ENCODE assay signal across 1 cellular context in the genomic region with DNA sequence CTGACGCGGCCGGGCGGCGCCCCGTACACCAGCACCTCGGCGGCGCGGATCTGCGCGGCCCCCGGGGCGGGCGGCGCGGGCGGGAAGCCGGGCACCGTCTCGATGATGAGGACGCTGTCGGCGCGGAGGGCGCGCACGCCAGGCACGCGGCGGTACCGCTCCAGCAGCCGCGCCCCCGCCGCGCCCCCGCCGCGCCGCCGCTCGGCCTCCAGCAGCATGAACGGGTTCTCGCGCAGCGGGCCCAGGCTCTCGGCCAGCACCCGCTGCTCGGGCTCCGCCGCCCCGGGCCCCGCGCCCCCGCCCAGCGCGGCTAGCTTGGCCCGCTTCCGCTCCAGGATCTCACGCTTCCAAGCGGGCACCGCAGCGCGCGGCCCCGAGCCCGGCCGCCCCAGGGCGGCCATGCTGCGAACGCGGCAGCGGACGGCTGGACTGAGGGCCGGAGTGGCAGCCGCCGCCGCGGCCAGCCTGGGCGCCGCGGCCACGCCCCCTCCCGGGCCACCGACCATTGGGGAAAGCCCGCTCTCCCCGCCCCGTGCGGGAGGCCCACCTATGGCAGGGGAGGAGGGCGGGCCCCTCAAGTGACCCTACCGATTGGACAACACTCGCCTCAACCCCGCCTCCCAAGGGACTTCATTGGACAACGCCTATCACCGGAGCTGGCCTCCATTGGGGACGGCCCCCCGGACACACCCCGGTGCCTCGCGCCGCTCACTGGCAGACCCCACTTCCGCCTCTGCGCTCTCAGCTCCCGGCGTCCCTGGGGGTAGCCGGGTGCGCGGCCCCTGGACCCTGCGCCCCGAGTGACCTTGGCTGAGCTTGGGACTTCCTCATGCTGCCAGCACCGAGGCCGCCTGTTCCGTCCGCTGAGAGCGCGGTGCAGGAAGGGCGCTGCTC.
TF ChIP-seq lines count a peak whose summit lies in the region.

A gene with protein sequence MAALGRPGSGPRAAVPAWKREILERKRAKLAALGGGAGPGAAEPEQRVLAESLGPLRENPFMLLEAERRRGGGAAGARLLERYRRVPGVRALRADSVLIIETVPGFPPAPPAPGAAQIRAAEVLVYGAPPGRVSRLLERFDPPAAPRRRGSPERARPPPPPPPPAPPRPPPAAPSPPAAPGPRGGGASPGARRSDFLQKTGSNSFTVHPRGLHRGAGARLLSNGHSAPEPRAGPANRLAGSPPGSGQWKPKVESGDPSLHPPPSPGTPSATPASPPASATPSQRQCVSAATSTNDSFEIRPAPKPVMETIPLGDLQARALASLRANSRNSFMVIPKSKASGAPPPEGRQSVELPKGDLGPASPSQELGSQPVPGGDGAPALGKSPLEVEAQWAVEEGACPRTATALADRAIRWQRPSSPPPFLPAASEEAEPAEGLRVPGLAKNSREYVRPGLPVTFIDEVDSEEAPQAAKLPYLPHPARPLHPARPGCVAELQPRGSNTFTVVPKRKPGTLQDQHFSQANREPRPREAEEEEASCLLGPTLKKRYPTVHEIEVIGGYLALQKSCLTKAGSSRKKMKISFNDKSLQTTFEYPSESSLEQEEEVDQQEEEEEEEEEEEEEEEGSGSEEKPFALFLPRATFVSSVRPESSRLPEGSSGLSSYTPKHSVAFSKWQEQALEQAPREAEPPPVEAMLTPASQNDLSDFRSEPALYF (minus strand): TSS at position 431 of the 894 bp plus-strand sequence. CDS start 30 bp downstream, at position 401.

TF ChIP-seq in HepG2, 621 proteins besides CTCF, POLR2A, EP300 and RAD21 (continued from another document and continues in another):
- TF ChIP-seq, protein P1, sequence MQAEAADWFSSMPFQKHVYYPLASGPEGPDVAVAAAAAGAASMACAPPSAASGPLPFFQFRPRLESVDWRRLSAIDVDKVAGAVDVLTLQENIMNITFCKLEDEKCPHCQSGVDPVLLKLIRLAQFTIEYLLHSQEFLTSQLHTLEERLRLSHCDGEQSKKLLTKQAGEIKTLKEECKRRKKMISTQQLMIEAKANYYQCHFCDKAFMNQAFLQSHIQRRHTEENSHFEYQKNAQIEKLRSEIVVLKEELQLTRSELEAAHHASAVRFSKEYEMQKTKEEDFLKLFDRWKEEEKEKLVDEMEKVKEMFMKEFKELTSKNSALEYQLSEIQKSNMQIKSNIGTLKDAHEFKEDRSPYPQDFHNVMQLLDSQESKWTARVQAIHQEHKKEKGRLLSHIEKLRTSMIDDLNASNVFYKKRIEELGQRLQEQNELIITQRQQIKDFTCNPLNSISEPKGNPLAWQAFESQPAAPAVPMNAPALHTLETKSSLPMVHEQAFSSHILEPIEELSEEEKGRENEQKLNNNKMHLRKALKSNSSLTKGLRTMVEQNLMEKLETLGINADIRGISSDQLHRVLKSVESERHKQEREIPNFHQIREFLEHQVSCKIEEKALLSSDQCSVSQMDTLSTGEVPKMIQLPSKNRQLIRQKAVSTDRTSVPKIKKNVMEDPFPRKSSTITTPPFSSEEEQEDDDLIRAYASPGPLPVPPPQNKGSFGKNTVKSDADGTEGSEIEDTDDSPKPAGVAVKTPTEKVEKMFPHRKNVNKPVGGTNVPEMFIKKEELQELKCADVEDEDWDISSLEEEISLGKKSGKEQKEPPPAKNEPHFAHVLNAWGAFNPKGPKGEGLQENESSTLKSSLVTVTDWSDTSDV (CRISPR knock-in tag; IDR thresholded peaks at IDR 0.05), result 0 out of 2 replicates have a peak, but pooled peaks have one; percentile 28
- TF ChIP-seq PHF21A (CRISPR knock-in tag; IDR thresholded peaks at IDR 0.05) (peak; percentile 89), ZNF547 (CRISPR knock-in tag; IDR thresholded peaks at IDR 0.05) (peak; percentile 81), ZMAT3 (CRISPR knock-in tag; conservative IDR thresholded peaks at IDR 0.05) (peak; percentile 95), FOXC1 (CRISPR knock-in tag; IDR thresholded peaks at IDR 0.05; ENCODE audit: borderline replicate concordance) (peak; percentile 77; the same call in 1 of the 2 replicates), SMAD3 (CRISPR knock-in tag; IDR thresholded peaks at IDR 0.05) (peak; percentile 79; the same call in 1 of the 2 replicates), SP5 (CRISPR knock-in tag; IDR thresholded peaks at IDR 0.05; ENCODE audit: borderline replicate concordance, low read depth) (peak; percentile 50; the same call in 1 of the 2 replicates), SIN3B (IDR thresholded peaks at IDR 0.05; ENCODE audit: low read length) (0 out of 2 replicates have a peak, but pooled peaks have one; percentile 39), PPARG (CRISPR knock-in tag; conservative IDR thresholded peaks at IDR 0.05) (no peak), ZNF235 (CRISPR knock-in tag; IDR thresholded peaks at IDR 0.05; ENCODE audit: borderline replicate concordance) (no peak), KLF15 (CRISPR knock-in tag; IDR thresholded peaks at IDR 0.05; ENCODE audit: borderline replicate concordance) (no peak), ZBTB8A (CRISPR knock-in tag; IDR thresholded peaks at IDR 0.05; ENCODE audit: borderline replicate concordance, low read depth) (no peak), PAX8 (CRISPR knock-in tag; IDR thresholded peaks at IDR 0.05; ENCODE audit: borderline replicate concordance) (peak; percentile 69; the same call in 1 of the 2 replicates), ZNF430 (CRISPR knock-in tag; IDR thresholded peaks at IDR 0.05) (peak; percentile 80; the same call in 1 of the 2 replicates), ARNT (IDR thresholded peaks at IDR 0.05) (no peak), TBL1XR1 (IDR thresholded peaks at IDR 0.05; ENCODE audit: borderline replicate concordance, low read length, partially characterized antibody) (no peak), ATF7-NPFF (CRISPR knock-in tag; IDR thresholded peaks at IDR 0.05; ENCODE audit: low read depth) (peak; percentile 77), ZNF136 (CRISPR knock-in tag; IDR thresholded peaks at IDR 0.05; ENCODE audit: low read depth) (no peak), GTF2F1 (IDR thresholded peaks at IDR 0.05; ENCODE audit: low read length) (no peak), SRF (IDR thresholded peaks at IDR 0.05; ENCODE audit: low read depth, low read length) (no peak), ZNF883 (CRISPR knock-in tag; IDR thresholded peaks at IDR 0.05; ENCODE audit: not compliant biosample characterization) (peak; percentile 65), SMYD3 (CRISPR knock-in tag; IDR thresholded peaks at IDR 0.05) (0 out of 2 replicates have a peak, but pooled peaks have one; percentile 22), TEAD3 (CRISPR knock-in tag; optimal IDR thresholded peaks at IDR 0.05; ENCODE audit: borderline replicate concordance) (peak; percentile 43)
- TF ChIP-seq, protein P2, sequence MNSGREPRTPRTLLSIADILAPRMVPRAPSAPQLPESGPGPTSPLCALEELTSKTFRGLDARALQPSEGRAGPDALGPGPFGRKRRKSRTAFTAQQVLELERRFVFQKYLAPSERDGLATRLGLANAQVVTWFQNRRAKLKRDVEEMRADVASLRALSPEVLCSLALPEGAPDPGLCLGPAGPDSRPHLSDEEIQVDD (CRISPR knock-in tag; IDR thresholded peaks at IDR 0.05; ENCODE audit: borderline replicate concordance), result no peak
- TF ChIP-seq, protein P3, sequence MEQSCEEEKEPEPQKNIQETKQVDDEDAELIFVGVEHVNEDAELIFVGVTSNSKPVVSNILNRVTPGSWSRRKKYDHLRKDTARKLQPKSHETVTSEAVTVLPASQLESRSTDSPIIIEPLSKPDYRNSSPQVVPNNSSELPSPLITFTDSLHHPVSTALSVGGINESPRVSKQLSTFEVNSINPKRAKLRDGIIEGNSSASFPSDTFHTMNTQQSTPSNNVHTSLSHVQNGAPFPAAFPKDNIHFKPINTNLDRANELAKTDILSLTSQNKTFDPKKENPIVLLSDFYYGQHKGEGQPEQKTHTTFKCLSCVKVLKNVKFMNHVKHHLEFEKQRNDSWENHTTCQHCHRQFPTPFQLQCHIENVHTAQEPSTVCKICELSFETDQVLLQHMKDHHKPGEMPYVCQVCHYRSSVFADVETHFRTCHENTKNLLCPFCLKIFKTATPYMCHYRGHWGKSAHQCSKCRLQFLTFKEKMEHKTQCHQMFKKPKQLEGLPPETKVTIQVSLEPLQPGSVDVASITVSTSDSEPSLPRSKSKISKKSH (CRISPR knock-in tag; IDR thresholded peaks at IDR 0.05; ENCODE audit: borderline replicate concordance), result peak; percentile 88; the same call in 1 of the 2 replicates
- TF ChIP-seq, protein P4, sequence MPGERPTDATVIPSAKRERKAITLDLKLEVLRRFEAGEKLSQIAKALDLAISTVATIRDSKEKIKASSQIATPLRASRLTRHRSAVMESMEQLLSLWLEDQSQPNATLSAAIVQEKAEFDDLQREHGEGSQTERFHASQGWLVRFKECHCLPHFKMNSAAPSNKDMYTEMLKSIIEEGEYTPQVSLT (CRISPR knock-in tag; IDR thresholded peaks at IDR 0.05; ENCODE audit: borderline replicate concordance, low read depth), result no peak; the same call in 1 of the 2 replicates
- TF ChIP-seq, protein P5, sequence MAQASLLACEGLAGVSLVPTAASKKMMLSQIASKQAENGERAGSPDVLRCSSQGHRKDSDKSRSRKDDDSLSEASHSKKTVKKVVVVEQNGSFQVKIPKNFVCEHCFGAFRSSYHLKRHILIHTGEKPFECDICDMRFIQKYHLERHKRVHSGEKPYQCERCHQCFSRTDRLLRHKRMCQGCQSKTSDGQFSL (CRISPR knock-in tag; IDR thresholded peaks at IDR 0.05), result no peak
- TF ChIP-seq, protein P6, sequence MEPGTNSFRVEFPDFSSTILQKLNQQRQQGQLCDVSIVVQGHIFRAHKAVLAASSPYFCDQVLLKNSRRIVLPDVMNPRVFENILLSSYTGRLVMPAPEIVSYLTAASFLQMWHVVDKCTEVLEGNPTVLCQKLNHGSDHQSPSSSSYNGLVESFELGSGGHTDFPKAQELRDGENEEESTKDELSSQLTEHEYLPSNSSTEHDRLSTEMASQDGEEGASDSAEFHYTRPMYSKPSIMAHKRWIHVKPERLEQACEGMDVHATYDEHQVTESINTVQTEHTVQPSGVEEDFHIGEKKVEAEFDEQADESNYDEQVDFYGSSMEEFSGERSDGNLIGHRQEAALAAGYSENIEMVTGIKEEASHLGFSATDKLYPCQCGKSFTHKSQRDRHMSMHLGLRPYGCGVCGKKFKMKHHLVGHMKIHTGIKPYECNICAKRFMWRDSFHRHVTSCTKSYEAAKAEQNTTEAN (CRISPR knock-in tag; conservative IDR thresholded peaks at IDR 0.05), result peak; percentile 33
- TF ChIP-seq, protein P7, sequence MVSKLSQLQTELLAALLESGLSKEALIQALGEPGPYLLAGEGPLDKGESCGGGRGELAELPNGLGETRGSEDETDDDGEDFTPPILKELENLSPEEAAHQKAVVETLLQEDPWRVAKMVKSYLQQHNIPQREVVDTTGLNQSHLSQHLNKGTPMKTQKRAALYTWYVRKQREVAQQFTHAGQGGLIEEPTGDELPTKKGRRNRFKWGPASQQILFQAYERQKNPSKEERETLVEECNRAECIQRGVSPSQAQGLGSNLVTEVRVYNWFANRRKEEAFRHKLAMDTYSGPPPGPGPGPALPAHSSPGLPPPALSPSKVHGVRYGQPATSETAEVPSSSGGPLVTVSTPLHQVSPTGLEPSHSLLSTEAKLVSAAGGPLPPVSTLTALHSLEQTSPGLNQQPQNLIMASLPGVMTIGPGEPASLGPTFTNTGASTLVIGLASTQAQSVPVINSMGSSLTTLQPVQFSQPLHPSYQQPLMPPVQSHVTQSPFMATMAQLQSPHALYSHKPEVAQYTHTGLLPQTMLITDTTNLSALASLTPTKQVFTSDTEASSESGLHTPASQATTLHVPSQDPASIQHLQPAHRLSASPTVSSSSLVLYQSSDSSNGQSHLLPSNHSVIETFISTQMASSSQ (IDR thresholded peaks at IDR 0.05; ENCODE audit: low read depth), result no peak
- TF ChIP-seq, protein P7 (CRISPR knock-in tag; IDR thresholded peaks at IDR 0.05; ENCODE audit: borderline replicate concordance), result peak; percentile 61
- TF ChIP-seq, protein P8, sequence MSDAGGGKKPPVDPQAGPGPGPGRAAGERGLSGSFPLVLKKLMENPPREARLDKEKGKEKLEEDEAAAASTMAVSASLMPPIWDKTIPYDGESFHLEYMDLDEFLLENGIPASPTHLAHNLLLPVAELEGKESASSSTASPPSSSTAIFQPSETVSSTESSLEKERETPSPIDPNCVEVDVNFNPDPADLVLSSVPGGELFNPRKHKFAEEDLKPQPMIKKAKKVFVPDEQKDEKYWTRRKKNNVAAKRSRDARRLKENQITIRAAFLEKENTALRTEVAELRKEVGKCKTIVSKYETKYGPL (CRISPR knock-in tag; IDR thresholded peaks at IDR 0.05), result 0 out of 2 replicates have a peak, but pooled peaks have one; percentile 23
- TF ChIP-seq, protein P9, sequence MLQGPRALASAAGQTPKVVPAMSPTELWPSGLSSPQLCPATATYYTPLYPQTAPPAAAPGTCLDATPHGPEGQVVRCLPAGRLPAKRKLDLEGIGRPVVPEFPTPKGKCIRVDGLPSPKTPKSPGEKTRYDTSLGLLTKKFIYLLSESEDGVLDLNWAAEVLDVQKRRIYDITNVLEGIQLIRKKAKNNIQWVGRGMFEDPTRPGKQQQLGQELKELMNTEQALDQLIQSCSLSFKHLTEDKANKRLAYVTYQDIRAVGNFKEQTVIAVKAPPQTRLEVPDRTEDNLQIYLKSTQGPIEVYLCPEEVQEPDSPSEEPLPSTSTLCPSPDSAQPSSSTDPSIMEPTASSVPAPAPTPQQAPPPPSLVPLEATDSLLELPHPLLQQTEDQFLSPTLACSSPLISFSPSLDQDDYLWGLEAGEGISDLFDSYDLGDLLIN (CRISPR knock-in tag; IDR thresholded peaks at IDR 0.05; ENCODE audit: borderline replicate concordance), result 0 out of 2 replicates have a peak, but pooled peaks have one; percentile 38
- TF ChIP-seq, protein P10, sequence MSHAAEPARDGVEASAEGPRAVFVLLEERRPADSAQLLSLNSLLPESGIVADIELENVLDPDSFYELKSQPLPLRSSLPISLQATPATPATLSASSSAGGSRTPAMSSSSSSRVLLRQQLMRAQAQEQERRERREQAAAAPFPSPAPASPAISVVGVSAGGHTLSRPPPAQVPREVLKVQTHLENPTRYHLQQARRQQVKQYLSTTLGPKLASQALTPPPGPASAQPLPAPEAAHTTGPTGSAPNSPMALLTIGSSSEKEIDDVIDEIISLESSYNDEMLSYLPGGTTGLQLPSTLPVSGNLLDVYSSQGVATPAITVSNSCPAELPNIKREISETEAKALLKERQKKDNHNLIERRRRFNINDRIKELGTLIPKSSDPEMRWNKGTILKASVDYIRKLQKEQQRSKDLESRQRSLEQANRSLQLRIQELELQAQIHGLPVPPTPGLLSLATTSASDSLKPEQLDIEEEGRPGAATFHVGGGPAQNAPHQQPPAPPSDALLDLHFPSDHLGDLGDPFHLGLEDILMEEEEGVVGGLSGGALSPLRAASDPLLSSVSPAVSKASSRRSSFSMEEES (CRISPR knock-in tag; IDR thresholded peaks at IDR 0.05), result peak; percentile 66; the same call in 1 of the 2 replicates
